ENCODE assay signal across 18 cellular contexts in genomic region chr14:105885561-105886320, GRCh38.
A peak's percentile ranks its signal among the peaks of the same experiment; 100 is the strongest.
DNase-seq lines count a peak whose midpoint lies in the region; ATAC-seq and TF ChIP-seq lines count a peak whose summit lies in the region.
"Had no signal": no experiment of that assay in that cellular context is flagged by ENCODE, and none has a peak within 500 bp of the region (broad histone marks: within the 10 kb centered on the region; RNA-seq: fewer than 3 reads in every experiment).

No MANE protein-coding gene starts in this region.

- no peak overlapping the region for H3K4me3 ChIP-seq in mucosa of descending colon
- H3K4me3 ChIP-seq in transverse colon: no peak overlapping the region
- H3K4me3 ChIP-seq: cardiac muscle cell, GM23248, hepatocyte, smooth muscle cell had no signal

- H3K27ac Mint-ChIP-seq in activated T-cell treated with anti-CD3 and anti-CD28 coated beads, Interleukin-2, amount 50 U/mL, for 24 hours: no peak overlapping the region
- H3K27ac Mint-ChIP-seq: activated CD8-positive, alpha-beta memory T cell treated with anti-CD3 and anti-CD28 coated beads, Interleukin-2, amount 10 ng/mL, durations not matched to agents 7 days and 5 days; activated naive CD8-positive, alpha-beta T cell treated with anti-CD3 and anti-CD28 coated beads, Interleukin-2, amount 50 U/mL, for 24 hours had no signal

- H3K36me3 ChIP-seq in mucosa of descending colon (ENCODE audit: low read depth) (no peaks in the 10 kb centered on the region), transverse colon (no peaks in the 10 kb centered on the region)
- H3K36me3 ChIP-seq: cardiac muscle cell had no signal

- no peaks in the 10 kb centered on the region for H3K4me1 ChIP-seq in mucosa of descending colon (ENCODE audit: low read depth)
- no peaks in the 10 kb centered on the region for H3K4me1 ChIP-seq in transverse colon

- intact Hi-C loops in mucosa of descending colon (cut with DNase I, micrococcal nuclease) (no loop called here), transverse colon (cut with DNase I; ENCODE audit: low total_unique reads) (loop anchor here (10.0 kb wide), 1 partner anchor 1001 kb away; no protein-coding TSS in a partner anchor)

- H3K9me3 ChIP-seq in mucosa of descending colon (no peaks in the 10 kb centered on the region), transverse colon (no peaks in the 10 kb centered on the region)

- no peaks in the 10 kb centered on the region for H3K27me3 ChIP-seq in transverse colon
- H3K27me3 ChIP-seq: cardiac muscle cell, hepatocyte had no signal

- WGBS in transverse colon (ENCODE audit: low coverage in 1 of 2), 2 donors: 85% methylated on average over 20 of the region's 23 CpGs; no CpG with 5 or more reads in 1 of the 2 donors

- TF ChIP-seq POLR2A in transverse colon (IDR thresholded peaks at IDR 0.05): no peak

- no peak for ATAC-seq in activated T-cell treated with anti-CD3 and anti-CD28 coated beads, Interleukin-2, amount 50 U/mL, for 4 hours
- ATAC-seq in mucosa of descending colon: no peak
- ATAC-seq: activated CD8-positive, alpha-beta memory T cell treated with anti-CD3 and anti-CD28 coated beads, Interleukin-2, amount 10 ng/mL, durations not matched to agents 7 days and 5 days; activated naive CD8-positive, alpha-beta T cell treated with anti-CD3 and anti-CD28 coated beads, Interleukin-2, amount 50 U/mL, for 24 hours; Panc1 had no signal

- H3K9me3 Mint-ChIP-seq in activated T-cell treated with anti-CD3 and anti-CD28 coated beads, Interleukin-2, amount 50 U/mL, for 24 hours: no peaks in the 10 kb centered on the region
- H3K9me3 Mint-ChIP-seq in activated T-cell treated with anti-CD3 and anti-CD28 coated beads, Interleukin-2, amount 50 U/mL, for 4 hours: no peaks in the 10 kb centered on the region
- H3K9me3 Mint-ChIP-seq: activated naive CD8-positive, alpha-beta T cell treated with anti-CD3 and anti-CD28 coated beads, Interleukin-2, amount 50 U/mL, for 24 hours had no signal

- H3K4me3 Mint-ChIP-seq in activated T-cell treated with anti-CD3 and anti-CD28 coated beads, Interleukin-2, amount 50 U/mL, for 24 hours: no peak overlapping the region
- H3K4me3 Mint-ChIP-seq in activated T-cell treated with anti-CD3 and anti-CD28 coated beads, Interleukin-2, amount 50 U/mL, for 4 hours: no peak overlapping the region
- H3K4me3 Mint-ChIP-seq: activated CD8-positive, alpha-beta memory T cell treated with anti-CD3 and anti-CD28 coated beads, Interleukin-2, amount 10 ng/mL, durations not matched to agents 7 days and 5 days; activated naive CD8-positive, alpha-beta T cell treated with anti-CD3 and anti-CD28 coated beads, Interleukin-2, amount 50 U/mL, for 24 hours had no signal

- no peaks in the 10 kb centered on the region for H3K36me3 Mint-ChIP-seq in activated T-cell treated with anti-CD3 and anti-CD28 coated beads, Interleukin-2, amount 50 U/mL, for 24 hours (ENCODE audit: low read depth)
- H3K36me3 Mint-ChIP-seq in activated T-cell treated with anti-CD3 and anti-CD28 coated beads, Interleukin-2, amount 50 U/mL, for 4 hours (ENCODE audit: insufficient read depth): no peaks in the 10 kb centered on the region
- H3K36me3 Mint-ChIP-seq: activated CD8-positive, alpha-beta memory T cell treated with anti-CD3 and anti-CD28 coated beads, Interleukin-2, amount 10 ng/mL, durations not matched to agents 7 days and 5 days had no signal

- peak; percentile 19 for DNase-seq in activated T-cell treated with anti-CD3 and anti-CD28 coated beads, Interleukin-2, amount 50 U/mL, for 24 hours
- DNase-seq in activated T-cell treated with anti-CD3 and anti-CD28 coated beads for 4 hours (no peak), mucosa of descending colon (peak in 2 of 3 donors; percentile 17 to 38), transverse colon (peak; percentile 4), OCI-M2 (lab: John Stamatoyannopoulos, UW; ENCODE audit: unreplicated experiment) (no peak), SIG-M5 (lab: John Stamatoyannopoulos, UW) (no peak), T1000 (lab: John Stamatoyannopoulos, UW) (no peak)
- DNase-seq in activated T-cell treated with anti-CD3 and anti-CD28 coated beads, Interleukin-2, amount 50 U/mL, for 4 hours: peak; percentile 2
- DNase-seq: activated CD8-positive, alpha-beta memory T cell treated with anti-CD3 and anti-CD28 coated beads, Interleukin-2, amount 10 ng/mL, durations not matched to agents 7 days and 5 days; activated naive CD8-positive, alpha-beta T cell treated with anti-CD3 and anti-CD28 coated beads, Interleukin-2, amount 50 U/mL, for 24 hours; effector memory CD4-positive, alpha-beta T cell; GM23248; NCI-H748 treated with DMSO at 0.1 percent for 48 hours had no signal

- peaks cover 24% of the 10 kb centered on the region for H3K4me1 Mint-ChIP-seq in activated T-cell treated with anti-CD3 and anti-CD28 coated beads, Interleukin-2, amount 50 U/mL, for 24 hours (ENCODE audit: low read depth)
- no peaks in the 10 kb centered on the region for H3K4me1 Mint-ChIP-seq in activated T-cell treated with anti-CD3 and anti-CD28 coated beads, Interleukin-2, amount 50 U/mL, for 4 hours (ENCODE audit: low read depth)
- H3K4me1 Mint-ChIP-seq: activated CD8-positive, alpha-beta memory T cell treated with anti-CD3 and anti-CD28 coated beads, Interleukin-2, amount 10 ng/mL, durations not matched to agents 7 days and 5 days had no signal

- TF ChIP-seq EP300 in transverse colon (IDR thresholded peaks at IDR 0.05; ENCODE audit: low read depth): no peak

- H3K27me3 Mint-ChIP-seq in activated T-cell treated with anti-CD3 and anti-CD28 coated beads, Interleukin-2, amount 50 U/mL, for 24 hours: peaks cover 9% of the 10 kb centered on the region
- H3K27me3 Mint-ChIP-seq in activated T-cell treated with anti-CD3 and anti-CD28 coated beads, Interleukin-2, amount 50 U/mL, for 4 hours (ENCODE audit: low read depth): peaks cover 21% of the 10 kb centered on the region
- H3K27me3 Mint-ChIP-seq: activated CD8-positive, alpha-beta memory T cell treated with anti-CD3 and anti-CD28 coated beads, Interleukin-2, amount 10 ng/mL, durations not matched to agents 7 days and 5 days; activated naive CD8-positive, alpha-beta T cell treated with anti-CD3 and anti-CD28 coated beads, Interleukin-2, amount 50 U/mL, for 24 hours had no signal

- in situ Hi-C loops in transverse colon (cut with MboI; ENCODE audit: low pct_ligation_motif_present in 1 of 4, low pct_unique_long_range_greater_than_20kb in 1 of 4, low sequenced_read_pairs in 3 of 4): no loop called here

- H3K27ac ChIP-seq in transverse colon: no peak overlapping the region
- H3K27ac ChIP-seq: cardiac muscle cell, GM23248, hepatocyte, VCaP had no signal

- no peak for TF ChIP-seq CTCF in mucosa of descending colon (IDR thresholded peaks at IDR 0.05)
- no peak for TF ChIP-seq CTCF in transverse colon (IDR thresholded peaks at IDR 0.05)

Comparison
In these comparisons a context has a peak if more than half of its experiments do, and no peak if none do; other contexts are left out.
1. DNase-seq: peak in activated T-cell treated with anti-CD3 and anti-CD28 coated beads, Interleukin-2, amount 50 U/mL, for 24 hours (single experiment), activated T-cell treated with anti-CD3 and anti-CD28 coated beads, Interleukin-2, amount 50 U/mL, for 4 hours (single experiment), mucosa of descending colon (2 of 3) and transverse colon (single experiment); none in activated T-cell treated with anti-CD3 and anti-CD28 coated beads for 4 hours (single experiment), OCI-M2 (single experiment), SIG-M5 (single experiment) and T1000 (single experiment).